1 cellular context compared by ENCODE assay signal in the genomic region with DNA sequence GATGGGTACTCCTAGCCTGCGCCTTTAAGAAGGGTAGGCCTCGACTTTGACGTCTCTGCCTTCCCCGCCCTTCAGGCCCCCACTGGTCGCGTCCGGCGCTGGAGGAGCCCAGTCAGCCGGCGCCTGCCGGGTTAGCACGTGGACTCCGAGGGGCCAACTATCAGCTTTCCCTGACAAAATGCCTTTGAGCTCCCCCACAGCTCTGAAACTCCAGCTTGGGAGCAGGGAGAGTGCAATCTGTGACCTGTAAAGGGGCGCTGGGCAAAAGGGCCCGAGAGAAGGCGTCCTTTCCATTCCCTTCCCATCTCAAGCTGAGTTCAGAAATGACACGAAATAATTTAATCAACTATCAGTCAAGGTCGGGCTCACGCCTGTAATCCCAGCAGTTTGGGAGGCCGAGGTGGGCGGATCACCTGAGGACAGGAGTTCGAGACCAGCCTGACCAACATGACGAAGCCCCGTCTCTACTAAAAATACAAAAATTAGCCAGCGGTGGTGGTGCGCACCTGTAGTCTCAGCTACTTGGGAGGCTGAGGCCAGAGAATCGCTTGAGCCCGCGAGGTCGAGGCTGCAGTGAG.
TF ChIP-seq lines count a peak whose summit lies in the region.

No MANE protein-coding gene starts in this region.

TF ChIP-seq in K562, 482 proteins besides CTCF, POLR2A, EP300 and RAD21 (continued from another document and continues in another):
- TF ChIP-seq RERE (CRISPR knock-in tag; IDR thresholded peaks at IDR 0.05; ENCODE audit: borderline replicate concordance): no peak
- TF ChIP-seq ZNF609 (CRISPR knock-in tag; IDR thresholded peaks at IDR 0.05; ENCODE audit: borderline replicate concordance): no peak
- TF ChIP-seq GTF2A2 (tag; IDR thresholded peaks at IDR 0.05): no peak
- TF ChIP-seq LCOR (CRISPR knock-in tag; IDR thresholded peaks at IDR 0.05): no peak
- no peak; a peak in 1 of 4 replicates for TF ChIP-seq UBTF (IDR thresholded peaks at IDR 0.05; ENCODE audit: borderline replicate concordance in 1 of 2, low read depth in 2 of 2, low read length in 2 of 2)
- TF ChIP-seq PREB (CRISPR knock-in tag; IDR thresholded peaks at IDR 0.05): no peak
- peak; percentile 33; the same call in 1 of the 2 replicates for TF ChIP-seq LEF1 (IDR thresholded peaks at IDR 0.05)
- no peak for TF ChIP-seq MTA1 (IDR thresholded peaks at IDR 0.05; ENCODE audit: borderline replicate concordance)
- TF ChIP-seq CTBP1 (IDR thresholded peaks at IDR 0.05; ENCODE audit: borderline replicate concordance): peak; percentile 58; the same call in 1 of the 2 replicates
- TF ChIP-seq, protein P1, sequence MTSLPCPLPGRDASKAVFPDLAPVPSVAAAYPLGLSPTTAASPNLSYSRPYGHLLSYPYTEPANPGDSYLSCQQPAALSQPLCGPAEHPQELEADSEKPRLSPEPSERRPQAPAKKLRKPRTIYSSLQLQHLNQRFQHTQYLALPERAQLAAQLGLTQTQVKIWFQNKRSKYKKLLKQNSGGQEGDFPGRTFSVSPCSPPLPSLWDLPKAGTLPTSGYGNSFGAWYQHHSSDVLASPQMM (CRISPR knock-in tag; IDR thresholded peaks at IDR 0.05): no peak
- peak; percentile 45; the same call in 1 of the 2 replicates for TF ChIP-seq RNF2 (IDR thresholded peaks at IDR 0.05)
- TF ChIP-seq IRF2 (CRISPR knock-in tag; IDR thresholded peaks at IDR 0.05): no peak
- peak; percentile 99 for TF ChIP-seq MYC (IDR thresholded peaks at IDR 0.05; ENCODE audit: low read depth, low read length)
- no peak for TF ChIP-seq MYC (CRISPR knock-in tag; IDR thresholded peaks at IDR 0.05; ENCODE audit: borderline replicate concordance, low read depth)
- TF ChIP-seq, protein P2, sequence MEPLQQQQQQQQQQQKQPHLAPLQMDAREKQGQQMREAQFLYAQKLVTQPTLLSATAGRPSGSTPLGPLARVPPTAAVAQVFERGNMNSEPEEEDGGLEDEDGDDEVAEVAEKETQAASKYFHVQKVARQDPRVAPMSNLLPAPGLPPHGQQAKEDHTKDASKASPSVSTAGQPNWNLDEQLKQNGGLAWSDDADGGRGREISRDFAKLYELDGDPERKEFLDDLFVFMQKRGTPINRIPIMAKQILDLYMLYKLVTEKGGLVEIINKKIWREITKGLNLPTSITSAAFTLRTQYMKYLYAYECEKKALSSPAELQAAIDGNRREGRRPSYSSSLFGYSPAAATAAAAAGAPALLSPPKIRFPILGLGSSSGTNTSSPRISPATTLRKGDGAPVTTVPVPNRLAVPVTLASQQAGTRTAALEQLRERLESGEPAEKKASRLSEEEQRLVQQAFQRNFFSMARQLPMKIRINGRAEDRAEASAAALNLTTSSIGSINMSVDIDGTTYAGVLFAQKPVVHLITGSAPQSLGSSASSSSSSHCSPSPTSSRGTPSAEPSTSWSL (CRISPR knock-in tag; IDR thresholded peaks at IDR 0.05; ENCODE audit: borderline replicate concordance): no peak
- TF ChIP-seq WHSC1 (IDR thresholded peaks at IDR 0.05; ENCODE audit: low read length): no peak
- TF ChIP-seq, protein P3, sequence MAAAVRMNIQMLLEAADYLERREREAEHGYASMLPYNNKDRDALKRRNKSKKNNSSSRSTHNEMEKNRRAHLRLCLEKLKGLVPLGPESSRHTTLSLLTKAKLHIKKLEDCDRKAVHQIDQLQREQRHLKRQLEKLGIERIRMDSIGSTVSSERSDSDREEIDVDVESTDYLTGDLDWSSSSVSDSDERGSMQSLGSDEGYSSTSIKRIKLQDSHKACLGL (CRISPR knock-in tag; IDR thresholded peaks at IDR 0.05; ENCODE audit: borderline replicate concordance, poor library complexity, severe bottlenecking): peak; percentile 81
- TF ChIP-seq, protein P4, sequence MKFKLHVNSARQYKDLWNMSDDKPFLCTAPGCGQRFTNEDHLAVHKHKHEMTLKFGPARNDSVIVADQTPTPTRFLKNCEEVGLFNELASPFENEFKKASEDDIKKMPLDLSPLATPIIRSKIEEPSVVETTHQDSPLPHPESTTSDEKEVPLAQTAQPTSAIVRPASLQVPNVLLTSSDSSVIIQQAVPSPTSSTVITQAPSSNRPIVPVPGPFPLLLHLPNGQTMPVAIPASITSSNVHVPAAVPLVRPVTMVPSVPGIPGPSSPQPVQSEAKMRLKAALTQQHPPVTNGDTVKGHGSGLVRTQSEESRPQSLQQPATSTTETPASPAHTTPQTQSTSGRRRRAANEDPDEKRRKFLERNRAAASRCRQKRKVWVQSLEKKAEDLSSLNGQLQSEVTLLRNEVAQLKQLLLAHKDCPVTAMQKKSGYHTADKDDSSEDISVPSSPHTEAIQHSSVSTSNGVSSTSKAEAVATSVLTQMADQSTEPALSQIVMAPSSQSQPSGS (CRISPR knock-in tag; IDR thresholded peaks at IDR 0.05): no peak
- no peak for TF ChIP-seq REST (CRISPR knock-in tag; IDR thresholded peaks at IDR 0.05; ENCODE audit: low read depth)
- TF ChIP-seq HDAC1 (IDR thresholded peaks at IDR 0.05): peak in 1 of 2 experiments; percentile 78; a peak in 2 of 4 replicates
- TF ChIP-seq RFX7 (CRISPR knock-in tag; IDR thresholded peaks at IDR 0.05): no peak
- no peak for TF ChIP-seq ZNF224 (CRISPR knock-in tag; IDR thresholded peaks at IDR 0.05)
- TF ChIP-seq, protein P5, sequence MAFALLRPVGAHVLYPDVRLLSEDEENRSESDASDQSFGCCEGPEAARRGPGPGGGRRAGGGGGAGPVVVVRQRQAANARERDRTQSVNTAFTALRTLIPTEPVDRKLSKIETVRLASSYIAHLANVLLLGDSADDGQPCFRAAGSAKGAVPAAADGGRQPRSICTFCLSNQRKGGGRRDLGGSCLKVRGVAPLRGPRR (CRISPR knock-in tag; IDR thresholded peaks at IDR 0.05): no peak
- TF ChIP-seq NFE2 (IDR thresholded peaks at IDR 0.05; ENCODE audit: low read depth): 0 out of 2 replicates have a peak, but pooled peaks have one; percentile 2
- TF ChIP-seq TGIF2 (CRISPR knock-in tag; IDR thresholded peaks at IDR 0.05): no peak
- TF ChIP-seq ZNF766 (CRISPR knock-in tag; conservative IDR thresholded peaks at IDR 0.05): no peak; the same call in 1 of the 2 replicates
- no peak for TF ChIP-seq EHMT2 (IDR thresholded peaks at IDR 0.05)
- no peak for TF ChIP-seq ETS2 (tag; IDR thresholded peaks at IDR 0.05; ENCODE audit: borderline replicate concordance, poor library complexity, severe bottlenecking)
- TF ChIP-seq ZNF707 (CRISPR knock-in tag; conservative IDR thresholded peaks at IDR 0.05): no peak
- TF ChIP-seq U2AF2 (optimal IDR thresholded peaks at IDR 0.05; ENCODE audit: low read depth, low read length): no peak
- no peak for TF ChIP-seq SIX5 (IDR thresholded peaks at IDR 0.05; ENCODE audit: borderline replicate concordance in 1 of 2, insufficient read depth in 1 of 2, low read depth in 1 of 2, low read length in 2 of 2)
